1 cellular context compared by ENCODE assay signal in the genomic region with DNA sequence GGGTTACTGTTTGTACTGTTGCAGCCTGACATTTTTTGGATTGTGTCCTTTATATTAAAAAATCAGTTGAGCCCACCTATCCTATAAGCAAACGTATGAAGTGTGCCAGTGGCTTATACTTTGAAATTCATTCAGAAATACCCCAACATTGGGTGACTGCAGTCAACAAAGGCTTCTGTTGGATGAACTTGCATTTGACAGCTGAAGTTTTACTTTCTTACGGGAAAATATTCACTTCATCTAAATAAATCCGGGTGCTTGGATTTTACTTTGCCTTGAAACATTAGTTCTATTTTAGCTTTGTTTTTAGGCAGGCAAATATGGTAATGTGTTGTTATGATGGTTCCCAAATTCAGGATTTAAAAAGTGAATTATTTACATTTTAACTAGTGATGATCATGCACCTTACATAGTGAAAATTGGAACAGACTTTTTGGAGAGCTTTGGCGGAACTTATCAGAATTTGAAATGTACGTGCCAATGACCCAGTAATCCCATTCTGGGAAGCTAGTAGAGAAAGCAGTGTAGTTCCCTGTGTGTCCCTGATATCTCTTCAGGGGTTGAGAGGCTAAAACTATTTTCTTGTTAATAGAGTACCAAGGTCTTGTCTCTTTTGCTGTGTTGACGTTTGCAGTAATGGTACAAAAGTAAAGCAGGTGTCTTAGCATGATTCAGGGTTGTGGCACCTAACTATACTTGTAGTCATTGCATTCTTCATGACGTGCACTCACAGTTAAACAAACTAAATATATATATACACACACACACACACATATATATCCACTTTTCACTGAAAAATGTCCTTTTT.
TF ChIP-seq lines count a peak whose summit lies in the region.

No MANE protein-coding gene starts in this region.

TF ChIP-seq in HEK293, 187 proteins besides CTCF, POLR2A, EP300 and RAD21 (continued from another document and continues in another):
- TF ChIP-seq, protein P1, sequence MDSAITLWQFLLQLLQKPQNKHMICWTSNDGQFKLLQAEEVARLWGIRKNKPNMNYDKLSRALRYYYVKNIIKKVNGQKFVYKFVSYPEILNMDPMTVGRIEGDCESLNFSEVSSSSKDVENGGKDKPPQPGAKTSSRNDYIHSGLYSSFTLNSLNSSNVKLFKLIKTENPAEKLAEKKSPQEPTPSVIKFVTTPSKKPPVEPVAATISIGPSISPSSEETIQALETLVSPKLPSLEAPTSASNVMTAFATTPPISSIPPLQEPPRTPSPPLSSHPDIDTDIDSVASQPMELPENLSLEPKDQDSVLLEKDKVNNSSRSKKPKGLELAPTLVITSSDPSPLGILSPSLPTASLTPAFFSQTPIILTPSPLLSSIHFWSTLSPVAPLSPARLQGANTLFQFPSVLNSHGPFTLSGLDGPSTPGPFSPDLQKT (IDR thresholded peaks at IDR 0.05; ENCODE audit: borderline replicate concordance, low read depth, low read length), result no peak
- TF ChIP-seq ZBTB7A (tag by site-specific recombination; IDR thresholded peaks at IDR 0.05; ENCODE audit: low read depth) (no peak), ZNF2 (tag by site-specific recombination; IDR thresholded peaks at IDR 0.05) (no peak), REPIN1 (tag by site-specific recombination; IDR thresholded peaks at IDR 0.05; ENCODE audit: low read depth) (no peak), ZIC2 (tag by site-specific recombination; IDR thresholded peaks at IDR 0.05) (no peak), ZNF48 (tag by site-specific recombination; IDR thresholded peaks at IDR 0.05) (no peak), ZFP41 (tag by site-specific recombination; IDR thresholded peaks at IDR 0.05; ENCODE audit: borderline replicate concordance) (no peak), SALL2 (tag by site-specific recombination; IDR thresholded peaks at IDR 0.05; ENCODE audit: borderline replicate concordance) (no peak), KLF16 (tag by site-specific recombination; IDR thresholded peaks at IDR 0.05) (no peak), ZFP69B (tag by site-specific recombination; IDR thresholded peaks at IDR 0.05) (no peak), PRDM1 (tag by site-specific recombination; IDR thresholded peaks at IDR 0.05) (peak; percentile 48; the same call in 1 of the 2 replicates), ZNF621 (tag by site-specific recombination; IDR thresholded peaks at IDR 0.05) (no peak), ZNF324 (tag by site-specific recombination; IDR thresholded peaks at IDR 0.05) (no peak), ZNF624 (tag by site-specific recombination; IDR thresholded peaks at IDR 0.05) (no peak), ZNF239 (tag by site-specific recombination; IDR thresholded peaks at IDR 0.05) (no peak), SP3 (tag by site-specific recombination; IDR thresholded peaks at IDR 0.05) (no peak), SP2 (tag by site-specific recombination; IDR thresholded peaks at IDR 0.05) (no peak), MYNN (tag by site-specific recombination; IDR thresholded peaks at IDR 0.05; ENCODE audit: borderline replicate concordance) (peak; percentile 43; the same call in 1 of the 2 replicates), SP7 (tag by site-specific recombination; IDR thresholded peaks at IDR 0.05) (no peak), ZNF433 (tag by site-specific recombination; IDR thresholded peaks at IDR 0.05; ENCODE audit: low read depth) (no peak), KLF7 (tag by site-specific recombination; IDR thresholded peaks at IDR 0.05; ENCODE audit: borderline replicate concordance) (no peak), ZBTB20 (tag by site-specific recombination; IDR thresholded peaks at IDR 0.05) (no peak), ZFP37 (tag by site-specific recombination; IDR thresholded peaks at IDR 0.05) (0 out of 2 replicates have a peak, but pooled peaks have one; percentile 18), ZNF560 (tag by site-specific recombination; IDR thresholded peaks at IDR 0.05; ENCODE audit: borderline replicate concordance) (no peak), ZBTB21 (tag by site-specific recombination; IDR thresholded peaks at IDR 0.05) (no peak), ZSCAN16 (tag by site-specific recombination; IDR thresholded peaks at IDR 0.05) (no peak), ZNF155 (tag by site-specific recombination; IDR thresholded peaks at IDR 0.05) (no peak), ZNF266 (tag by site-specific recombination; IDR thresholded peaks at IDR 0.05; ENCODE audit: low read depth) (no peak)
- TF ChIP-seq, protein P2, sequence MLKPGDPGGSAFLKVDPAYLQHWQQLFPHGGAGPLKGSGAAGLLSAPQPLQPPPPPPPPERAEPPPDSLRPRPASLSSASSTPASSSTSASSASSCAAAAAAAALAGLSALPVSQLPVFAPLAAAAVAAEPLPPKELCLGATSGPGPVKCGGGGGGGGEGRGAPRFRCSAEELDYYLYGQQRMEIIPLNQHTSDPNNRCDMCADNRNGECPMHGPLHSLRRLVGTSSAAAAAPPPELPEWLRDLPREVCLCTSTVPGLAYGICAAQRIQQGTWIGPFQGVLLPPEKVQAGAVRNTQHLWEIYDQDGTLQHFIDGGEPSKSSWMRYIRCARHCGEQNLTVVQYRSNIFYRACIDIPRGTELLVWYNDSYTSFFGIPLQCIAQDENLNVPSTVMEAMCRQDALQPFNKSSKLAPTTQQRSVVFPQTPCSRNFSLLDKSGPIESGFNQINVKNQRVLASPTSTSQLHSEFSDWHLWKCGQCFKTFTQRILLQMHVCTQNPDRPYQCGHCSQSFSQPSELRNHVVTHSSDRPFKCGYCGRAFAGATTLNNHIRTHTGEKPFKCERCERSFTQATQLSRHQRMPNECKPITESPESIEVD (tag by site-specific recombination; IDR thresholded peaks at IDR 0.05), result 0 out of 2 replicates have a peak, but pooled peaks have one; percentile 16
- TF ChIP-seq, protein P3, sequence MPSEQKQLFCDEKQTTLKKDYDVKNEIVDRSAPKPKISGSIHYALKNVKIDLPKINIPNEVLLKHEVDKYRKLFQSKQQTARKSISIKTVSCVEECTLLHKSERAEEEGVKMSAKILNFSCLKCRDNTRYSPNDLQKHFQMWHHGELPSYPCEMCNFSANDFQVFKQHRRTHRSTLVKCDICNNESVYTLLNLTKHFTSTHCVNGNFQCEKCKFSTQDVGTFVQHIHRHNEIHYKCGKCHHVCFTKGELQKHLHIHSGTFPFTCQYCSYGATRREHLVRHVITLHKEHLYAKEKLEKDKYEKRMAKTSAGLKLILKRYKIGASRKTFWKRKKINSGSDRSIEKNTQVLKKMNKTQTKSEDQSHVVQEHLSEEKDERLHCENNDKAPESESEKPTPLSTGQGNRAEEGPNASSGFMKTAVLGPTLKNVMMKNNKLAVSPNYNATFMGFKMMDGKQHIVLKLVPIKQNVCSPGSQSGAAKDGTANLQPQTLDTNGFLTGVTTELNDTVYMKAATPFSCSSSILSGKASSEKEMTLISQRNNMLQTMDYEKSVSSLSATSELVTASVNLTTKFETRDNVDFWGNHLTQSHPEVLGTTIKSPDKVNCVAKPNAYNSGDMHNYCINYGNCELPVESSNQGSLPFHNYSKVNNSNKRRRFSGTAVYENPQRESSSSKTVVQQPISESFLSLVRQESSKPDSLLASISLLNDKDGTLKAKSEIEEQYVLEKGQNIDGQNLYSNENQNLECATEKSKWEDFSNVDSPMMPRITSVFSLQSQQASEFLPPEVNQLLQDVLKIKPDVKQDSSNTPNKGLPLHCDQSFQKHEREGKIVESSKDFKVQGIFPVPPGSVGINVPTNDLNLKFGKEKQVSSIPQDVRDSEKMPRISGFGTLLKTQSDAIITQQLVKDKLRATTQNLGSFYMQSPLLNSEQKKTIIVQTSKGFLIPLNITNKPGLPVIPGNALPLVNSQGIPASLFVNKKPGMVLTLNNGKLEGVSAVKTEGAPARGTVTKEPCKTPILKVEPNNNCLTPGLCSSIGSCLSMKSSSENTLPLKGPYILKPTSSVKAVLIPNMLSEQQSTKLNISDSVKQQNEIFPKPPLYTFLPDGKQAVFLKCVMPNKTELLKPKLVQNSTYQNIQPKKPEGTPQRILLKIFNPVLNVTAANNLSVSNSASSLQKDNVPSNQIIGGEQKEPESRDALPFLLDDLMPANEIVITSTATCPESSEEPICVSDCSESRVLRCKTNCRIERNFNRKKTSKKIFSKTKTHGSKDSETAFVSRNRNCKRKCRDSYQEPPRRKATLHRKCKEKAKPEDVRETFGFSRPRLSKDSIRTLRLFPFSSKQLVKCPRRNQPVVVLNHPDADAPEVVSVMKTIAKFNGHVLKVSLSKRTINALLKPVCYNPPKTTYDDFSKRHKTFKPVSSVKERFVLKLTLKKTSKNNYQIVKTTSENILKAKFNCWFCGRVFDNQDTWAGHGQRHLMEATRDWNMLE (tag by site-specific recombination; conservative IDR thresholded peaks at IDR 0.05; ENCODE audit: low read depth), result no peak
- TF ChIP-seq, protein P4, sequence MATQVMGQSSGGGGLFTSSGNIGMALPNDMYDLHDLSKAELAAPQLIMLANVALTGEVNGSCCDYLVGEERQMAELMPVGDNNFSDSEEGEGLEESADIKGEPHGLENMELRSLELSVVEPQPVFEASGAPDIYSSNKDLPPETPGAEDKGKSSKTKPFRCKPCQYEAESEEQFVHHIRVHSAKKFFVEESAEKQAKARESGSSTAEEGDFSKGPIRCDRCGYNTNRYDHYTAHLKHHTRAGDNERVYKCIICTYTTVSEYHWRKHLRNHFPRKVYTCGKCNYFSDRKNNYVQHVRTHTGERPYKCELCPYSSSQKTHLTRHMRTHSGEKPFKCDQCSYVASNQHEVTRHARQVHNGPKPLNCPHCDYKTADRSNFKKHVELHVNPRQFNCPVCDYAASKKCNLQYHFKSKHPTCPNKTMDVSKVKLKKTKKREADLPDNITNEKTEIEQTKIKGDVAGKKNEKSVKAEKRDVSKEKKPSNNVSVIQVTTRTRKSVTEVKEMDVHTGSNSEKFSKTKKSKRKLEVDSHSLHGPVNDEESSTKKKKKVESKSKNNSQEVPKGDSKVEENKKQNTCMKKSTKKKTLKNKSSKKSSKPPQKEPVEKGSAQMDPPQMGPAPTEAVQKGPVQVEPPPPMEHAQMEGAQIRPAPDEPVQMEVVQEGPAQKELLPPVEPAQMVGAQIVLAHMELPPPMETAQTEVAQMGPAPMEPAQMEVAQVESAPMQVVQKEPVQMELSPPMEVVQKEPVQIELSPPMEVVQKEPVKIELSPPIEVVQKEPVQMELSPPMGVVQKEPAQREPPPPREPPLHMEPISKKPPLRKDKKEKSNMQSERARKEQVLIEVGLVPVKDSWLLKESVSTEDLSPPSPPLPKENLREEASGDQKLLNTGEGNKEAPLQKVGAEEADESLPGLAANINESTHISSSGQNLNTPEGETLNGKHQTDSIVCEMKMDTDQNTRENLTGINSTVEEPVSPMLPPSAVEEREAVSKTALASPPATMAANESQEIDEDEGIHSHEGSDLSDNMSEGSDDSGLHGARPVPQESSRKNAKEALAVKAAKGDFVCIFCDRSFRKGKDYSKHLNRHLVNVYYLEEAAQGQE (tag by site-specific recombination; IDR thresholded peaks at IDR 0.05), result no peak
- TF ChIP-seq, protein P5, sequence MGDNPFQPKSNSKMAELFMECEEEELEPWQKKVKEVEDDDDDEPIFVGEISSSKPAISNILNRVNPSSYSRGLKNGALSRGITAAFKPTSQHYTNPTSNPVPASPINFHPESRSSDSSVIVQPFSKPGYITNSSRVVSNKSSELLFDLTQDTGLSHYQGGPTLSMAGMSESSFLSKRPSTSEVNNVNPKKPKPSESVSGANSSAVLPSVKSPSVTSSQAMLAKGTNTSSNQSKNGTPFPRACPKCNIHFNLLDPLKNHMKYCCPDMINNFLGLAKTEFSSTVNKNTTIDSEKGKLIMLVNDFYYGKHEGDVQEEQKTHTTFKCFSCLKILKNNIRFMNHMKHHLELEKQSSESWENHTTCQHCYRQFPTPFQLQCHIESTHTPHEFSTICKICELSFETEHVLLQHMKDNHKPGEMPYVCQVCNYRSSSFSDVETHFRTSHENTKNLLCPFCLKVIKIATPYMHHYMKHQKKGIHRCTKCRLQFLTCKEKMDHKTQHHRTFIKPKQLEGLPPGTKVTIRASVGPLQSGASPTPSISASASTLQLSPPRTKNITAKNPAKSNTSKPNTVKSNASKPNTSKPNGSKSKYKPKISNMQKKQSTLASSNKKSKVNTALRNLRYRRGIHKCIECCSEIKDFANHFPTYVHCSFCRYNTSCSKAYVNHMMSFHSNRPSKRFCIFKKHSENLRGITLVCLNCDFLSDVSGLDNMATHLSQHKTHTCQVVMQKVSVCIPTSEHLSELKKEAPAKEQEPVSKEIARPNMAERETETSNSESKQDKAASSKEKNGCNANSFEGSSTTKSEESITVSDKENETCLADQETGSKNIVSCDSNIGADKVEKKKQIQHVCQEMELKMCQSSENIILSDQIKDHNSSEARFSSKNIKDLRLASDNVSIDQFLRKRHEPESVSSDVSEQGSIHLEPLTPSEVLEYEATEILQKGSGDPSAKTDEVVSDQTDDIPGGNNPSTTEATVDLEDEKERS (tag by site-specific recombination; IDR thresholded peaks at IDR 0.05), result no peak
- TF ChIP-seq, protein P6, sequence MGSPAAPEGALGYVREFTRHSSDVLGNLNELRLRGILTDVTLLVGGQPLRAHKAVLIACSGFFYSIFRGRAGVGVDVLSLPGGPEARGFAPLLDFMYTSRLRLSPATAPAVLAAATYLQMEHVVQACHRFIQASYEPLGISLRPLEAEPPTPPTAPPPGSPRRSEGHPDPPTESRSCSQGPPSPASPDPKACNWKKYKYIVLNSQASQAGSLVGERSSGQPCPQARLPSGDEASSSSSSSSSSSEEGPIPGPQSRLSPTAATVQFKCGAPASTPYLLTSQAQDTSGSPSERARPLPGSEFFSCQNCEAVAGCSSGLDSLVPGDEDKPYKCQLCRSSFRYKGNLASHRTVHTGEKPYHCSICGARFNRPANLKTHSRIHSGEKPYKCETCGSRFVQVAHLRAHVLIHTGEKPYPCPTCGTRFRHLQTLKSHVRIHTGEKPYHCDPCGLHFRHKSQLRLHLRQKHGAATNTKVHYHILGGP (tag by site-specific recombination; IDR thresholded peaks at IDR 0.05), result no peak
- TF ChIP-seq, protein P7, sequence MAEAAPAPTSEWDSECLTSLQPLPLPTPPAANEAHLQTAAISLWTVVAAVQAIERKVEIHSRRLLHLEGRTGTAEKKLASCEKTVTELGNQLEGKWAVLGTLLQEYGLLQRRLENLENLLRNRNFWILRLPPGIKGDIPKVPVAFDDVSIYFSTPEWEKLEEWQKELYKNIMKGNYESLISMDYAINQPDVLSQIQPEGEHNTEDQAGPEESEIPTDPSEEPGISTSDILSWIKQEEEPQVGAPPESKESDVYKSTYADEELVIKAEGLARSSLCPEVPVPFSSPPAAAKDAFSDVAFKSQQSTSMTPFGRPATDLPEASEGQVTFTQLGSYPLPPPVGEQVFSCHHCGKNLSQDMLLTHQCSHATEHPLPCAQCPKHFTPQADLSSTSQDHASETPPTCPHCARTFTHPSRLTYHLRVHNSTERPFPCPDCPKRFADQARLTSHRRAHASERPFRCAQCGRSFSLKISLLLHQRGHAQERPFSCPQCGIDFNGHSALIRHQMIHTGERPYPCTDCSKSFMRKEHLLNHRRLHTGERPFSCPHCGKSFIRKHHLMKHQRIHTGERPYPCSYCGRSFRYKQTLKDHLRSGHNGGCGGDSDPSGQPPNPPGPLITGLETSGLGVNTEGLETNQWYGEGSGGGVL (tag by site-specific recombination; IDR thresholded peaks at IDR 0.05), result no peak
- TF ChIP-seq, protein P8, sequence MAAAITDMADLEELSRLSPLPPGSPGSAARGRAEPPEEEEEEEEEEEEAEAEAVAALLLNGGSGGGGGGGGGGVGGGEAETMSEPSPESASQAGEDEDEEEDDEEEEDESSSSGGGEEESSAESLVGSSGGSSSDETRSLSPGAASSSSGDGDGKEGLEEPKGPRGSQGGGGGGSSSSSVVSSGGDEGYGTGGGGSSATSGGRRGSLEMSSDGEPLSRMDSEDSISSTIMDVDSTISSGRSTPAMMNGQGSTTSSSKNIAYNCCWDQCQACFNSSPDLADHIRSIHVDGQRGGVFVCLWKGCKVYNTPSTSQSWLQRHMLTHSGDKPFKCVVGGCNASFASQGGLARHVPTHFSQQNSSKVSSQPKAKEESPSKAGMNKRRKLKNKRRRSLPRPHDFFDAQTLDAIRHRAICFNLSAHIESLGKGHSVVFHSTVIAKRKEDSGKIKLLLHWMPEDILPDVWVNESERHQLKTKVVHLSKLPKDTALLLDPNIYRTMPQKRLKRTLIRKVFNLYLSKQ (tag by site-specific recombination; IDR thresholded peaks at IDR 0.05; ENCODE audit: borderline replicate concordance), result no peak
